ENCODE assay signal across 1 cellular context in genomic region chr5:53560506-53561191, GRCh38.
TF ChIP-seq lines count a peak whose summit lies in the region.

TSS of gene NDUFS4 (plus strand) at chr5:53560639. CDS start at chr5:53560663, 24 bp downstream.

TF ChIP-seq in HepG2, 621 proteins besides CTCF, POLR2A, EP300 and RAD21 (continued from another document):
- TF ChIP-seq STAT6 (CRISPR knock-in tag; IDR thresholded peaks at IDR 0.05; ENCODE audit: borderline replicate concordance) = no peak
- no peak for TF ChIP-seq ZNF770 (CRISPR knock-in tag; IDR thresholded peaks at IDR 0.05)
- no peak for TF ChIP-seq E2F2 (CRISPR knock-in tag; IDR thresholded peaks at IDR 0.05; ENCODE audit: borderline replicate concordance)
- no peak for TF ChIP-seq MXI1 (IDR thresholded peaks at IDR 0.05; ENCODE audit: borderline replicate concordance, low read depth, low read length)
- TF ChIP-seq ZFP82 (CRISPR knock-in tag; IDR thresholded peaks at IDR 0.05; ENCODE audit: borderline replicate concordance) = no peak
- no peak for TF ChIP-seq SYNCRIP (IDR thresholded peaks at IDR 0.05; ENCODE audit: insufficient read depth, low read depth, low read length)
- TF ChIP-seq HNRNPK (IDR thresholded peaks at IDR 0.05; ENCODE audit: low read depth, low read length, poor library complexity, severe bottlenecking) = no peak
- TF ChIP-seq BHLHE40 (IDR thresholded peaks at IDR 0.05; ENCODE audit: low read length) = no peak
